In the genomic region with DNA sequence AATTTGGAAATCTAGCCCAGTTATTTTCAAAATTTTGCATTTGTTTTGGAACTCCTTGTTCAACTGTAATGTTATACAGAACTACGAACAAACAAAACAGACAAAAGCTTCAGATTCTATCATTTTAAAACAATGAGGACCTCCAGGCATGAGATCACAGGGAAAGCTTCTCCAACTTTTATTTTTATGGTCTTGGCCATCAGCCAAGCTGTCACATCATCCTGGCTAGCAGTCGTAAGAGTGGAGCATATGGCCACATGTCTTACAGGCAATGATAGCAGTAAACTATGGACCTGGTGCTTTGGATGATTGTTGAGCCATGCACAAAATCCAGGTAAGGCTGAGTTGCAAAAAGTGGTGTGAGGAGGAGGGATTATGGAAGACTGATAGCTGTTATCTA, we compare ENCODE assay signal across 28 cellular contexts.
A peak's percentile ranks its signal among the peaks of the same experiment; 100 is the strongest.
DNase-seq lines count a peak whose midpoint lies in the region; ATAC-seq and TF ChIP-seq lines count a peak whose summit lies in the region.
"Had no signal": no experiment of that assay in that cellular context is flagged by ENCODE, and none has a peak within 500 bp of the region (broad histone marks: within the 10 kb centered on the region; RNA-seq: fewer than 3 reads in every experiment).

No MANE protein-coding gene starts in this region.

- POLR2A ChIA-PET in HEK293T (lab: Yijun Ruan, JAX) = no interaction called here

- intact Hi-C loops in ovary (cut with DNase I) = no loop called here
- intact Hi-C loops in posterior cingulate gyrus (cut with DNase I) = no loop called here

- 7 to 11% (median 8%) methylated on average over 2 of the region's 2 CpGs for WGBS in ovary, 3 donors

- TF ChIP-seq CTCF in ovary (IDR thresholded peaks at IDR 0.05) = no peak

- ATAC-seq in GM19455 (IDR thresholded peaks at IDR 0.05; ENCODE audit: unreplicated experiment) = no peak
- ATAC-seq: A549; left lung; Right ventricle myocardium inferior; stimulated activated naive CD8-positive, alpha-beta T cell treated with anti-CD3 and anti-CD28 coated beads, Interleukin-15, Interleukin-2, amounts not matched to agents 100 U/mL and 50 U/mL, for 24 hours; upper lobe of right lung had no signal

- no peaks in the 10 kb centered on the region for H3K9me3 ChIP-seq in ovary
- H3K9me3 ChIP-seq: A549, colonic mucosa, HAP-1, left lung, upper lobe of right lung had no signal

- TF ChIP-seq EP300 in ovary (IDR thresholded peaks at IDR 0.05) = no peak

- H3K27me3 ChIP-seq in ovary = no peaks in the 10 kb centered on the region
- H3K27me3 ChIP-seq: colonic mucosa, upper lobe of right lung had no signal

- H3K36me3 ChIP-seq in ovary = no peaks in the 10 kb centered on the region
- H3K36me3 ChIP-seq: colonic mucosa, HAP-1, left lung, upper lobe of right lung had no signal

- DNase-seq in NCI-H146 (lab: John Stamatoyannopoulos, UW) = peak; percentile 6
- DNase-seq in NCI-H146 treated with DMSO at 0.1 percent for 48 hours (lab: John Stamatoyannopoulos, UW; ENCODE audit: unreplicated experiment) = no peak
- DNase-seq in HEK293T (ENCODE audit: extremely low spot score) = peak; percentile 25
- DNase-seq in NCI-H69 (lab: John Stamatoyannopoulos, UW) = peak; percentile 87
- peak; percentile 25 for DNase-seq in left kidney (ENCODE audit: low read depth, low spot score)
- no peak for DNase-seq in ovary
- DNase-seq in posterior cingulate gyrus = no peak
- DNase-seq: activated effector memory CD4-positive, alpha-beta T cell treated with anti-CD3 and anti-CD28 coated beads, Interleukin-2, amount 50 U/mL, for 16 hours; activated T-cell treated with anti-CD3 and anti-CD28 coated beads, Interleukin-2, amount 50 U/mL, for 24 hours; AML-193; CD4-positive, CD25-positive, alpha-beta regulatory T cell; colonic mucosa; effector CD4-positive, alpha-beta T cell; glutamatergic neuron; left lung; mesenchymal stem cell; NCI-H187; nephron progenitor cell; retina; stimulated activated naive CD8-positive, alpha-beta T cell treated with anti-CD3 and anti-CD28 coated beads, Interleukin-15, Interleukin-2, amounts not matched to agents 100 U/mL and 50 U/mL, for 24 hours; T-helper 2 cell; upper lobe of right lung had no signal

- H3K27ac ChIP-seq in ovary = no peak overlapping the region
- H3K27ac ChIP-seq: A549, colonic mucosa, epithelial cell of prostate, left lung, skin epidermis, upper lobe of right lung had no signal

- CTCF ChIA-PET in HEK293T (lab: Yijun Ruan, JAX) = no interaction called here

- TF ChIP-seq POLR2A in ovary (IDR thresholded peaks at IDR 0.05) = no peak

- H3K4me1 ChIP-seq in ovary (ENCODE audit: insufficient read depth) = peaks cover 1% of the 10 kb centered on the region
- H3K4me1 ChIP-seq: A549, colonic mucosa, left lung, upper lobe of right lung had no signal

- no peak overlapping the region for H3K4me3 ChIP-seq in ovary
- H3K4me3 ChIP-seq: A549, colonic mucosa, HAP-1, left lung, skin epidermis, upper lobe of right lung had no signal

TF ChIP-seq in HEK293T, 16 proteins besides CTCF, POLR2A, EP300 and RAD21:
- TF ChIP-seq SUZ12 (IDR thresholded peaks at IDR 0.05) (no peak), FOXA1 (IDR thresholded peaks at IDR 0.05) (no peak), BHLHE40 (IDR thresholded peaks at IDR 0.05; ENCODE audit: borderline replicate concordance) (no peak), LEF1 (IDR thresholded peaks at IDR 0.05; ENCODE audit: borderline replicate concordance) (no peak), HDGF (IDR thresholded peaks at IDR 0.05; ENCODE audit: borderline replicate concordance) (no peak), FOXK2 (IDR thresholded peaks at IDR 0.05) (no peak), ELF4 (IDR thresholded peaks at IDR 0.05) (no peak), L3MBTL2 (conservative IDR thresholded peaks at IDR 0.05) (0 out of 2 replicates have a peak, but pooled peaks have one; percentile 14), ZNF384 (IDR thresholded peaks at IDR 0.05) (no peak), FOXM1 (IDR thresholded peaks at IDR 0.05; ENCODE audit: borderline replicate concordance) (no peak)
- TF ChIP-seq, protein P1, sequence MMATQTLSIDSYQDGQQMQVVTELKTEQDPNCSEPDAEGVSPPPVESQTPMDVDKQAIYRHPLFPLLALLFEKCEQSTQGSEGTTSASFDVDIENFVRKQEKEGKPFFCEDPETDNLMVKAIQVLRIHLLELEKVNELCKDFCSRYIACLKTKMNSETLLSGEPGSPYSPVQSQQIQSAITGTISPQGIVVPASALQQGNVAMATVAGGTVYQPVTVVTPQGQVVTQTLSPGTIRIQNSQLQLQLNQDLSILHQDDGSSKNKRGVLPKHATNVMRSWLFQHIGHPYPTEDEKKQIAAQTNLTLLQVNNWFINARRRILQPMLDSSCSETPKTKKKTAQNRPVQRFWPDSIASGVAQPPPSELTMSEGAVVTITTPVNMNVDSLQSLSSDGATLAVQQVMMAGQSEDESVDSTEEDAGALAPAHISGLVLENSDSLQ (IDR thresholded peaks at IDR 0.05) = peak; percentile 67
TF ChIP-seq in HEK293T: peak in this region for 2.

Comparison
In these comparisons a context has a peak if more than half of its experiments do, and no peak if none do; other contexts are left out.
1. DNase-seq: peak in NCI-H146 (single experiment), HEK293T (single experiment), NCI-H69 (single experiment) and left kidney (single experiment); none in NCI-H146 treated with DMSO at 0.1 percent for 48 hours (single experiment), ovary (0 of 5) and posterior cingulate gyrus (0 of 10).